ENCODE assay signal across 9 cellular contexts in the genomic region with DNA sequence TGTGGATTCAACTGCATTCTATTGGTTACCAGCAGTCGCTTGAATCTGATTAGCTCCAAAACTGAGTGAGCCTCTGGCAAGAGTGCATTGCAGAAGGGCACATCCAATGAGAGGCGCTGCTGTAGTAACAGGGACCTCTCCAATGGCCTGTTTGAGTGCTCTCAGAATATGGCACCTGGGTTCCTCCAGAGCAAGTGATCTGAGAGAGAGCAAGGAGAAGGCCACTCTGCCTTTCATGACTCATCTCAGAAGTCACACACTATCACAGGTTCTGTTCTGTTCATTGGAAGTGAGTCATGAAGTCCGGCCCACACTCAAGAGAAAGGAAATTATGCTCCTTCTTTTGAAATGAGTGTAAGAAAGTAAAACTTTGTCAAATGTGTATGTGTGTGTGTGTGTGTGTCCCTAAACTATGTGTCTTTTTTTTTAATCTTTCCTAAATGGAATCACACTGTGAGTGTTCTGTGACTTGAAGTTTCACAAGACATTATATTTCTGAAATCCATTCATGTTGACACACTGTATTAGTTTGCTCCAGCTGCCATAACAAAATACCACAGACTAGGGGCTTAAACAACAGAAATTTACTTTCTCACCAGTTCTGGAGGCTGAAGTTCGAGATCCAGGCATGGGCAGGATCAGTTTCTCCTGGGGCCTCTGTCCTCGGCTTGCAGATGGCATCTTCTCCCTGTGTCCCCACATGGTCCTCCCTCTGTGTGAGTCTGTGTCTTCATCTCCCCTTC.
DNase-seq lines count a peak whose midpoint lies in the region; ATAC-seq and TF ChIP-seq lines count a peak whose summit lies in the region.
"Had no signal": no experiment of that assay in that cellular context is flagged by ENCODE, and none has a peak within 500 bp of the region (broad histone marks: within the 10 kb centered on the region; RNA-seq: fewer than 3 reads in every experiment).

No MANE protein-coding gene starts in this region.

- BruUV-seq in Caco-2 (replicated peaks; lab: Mats Ljungman, UMichigan) = no TSS peak

- no peaks in the 10 kb centered on the region for H3K4me1 Mint-ChIP-seq in Caco-2 (ENCODE audit: low read depth, unreplicated experiment)
- no peaks in the 10 kb centered on the region for H3K4me1 Mint-ChIP-seq in CD14-positive monocyte

- H3K27ac Mint-ChIP-seq in Caco-2 (ENCODE audit: unreplicated experiment) (no peak overlapping the region), CD14-positive monocyte (no peak overlapping the region)

- POLR2A ChIA-PET in Caco-2 (lab: Charles Lee) = no interaction called here

- TF ChIP-seq CTCF in Caco-2 (IDR thresholded peaks at IDR 0.05; ENCODE audit: insufficient read depth in 1 of 2, low read depth in 1 of 2, low read length in 1 of 2, severe bottlenecking in 1 of 2, unreplicated experiment in 1 of 2) (no peak), CD14-positive monocyte (IDR thresholded peaks at IDR 0.05) (no peak)

- intact Hi-C loops in Caco-2 (cut with micrococcal nuclease; ENCODE audit: unreplicated experiment) (no loop called here), CD14-positive monocyte (cut with micrococcal nuclease) (no loop called here)

- H3K36me3 Mint-ChIP-seq in Caco-2 (ENCODE audit: insufficient read depth, unreplicated experiment) = no peaks in the 10 kb centered on the region
- H3K36me3 Mint-ChIP-seq in CD14-positive monocyte = no peaks in the 10 kb centered on the region

- H3K4me3 ChIP-seq in Caco-2 (ENCODE audit: low read depth, low read length) = no peak overlapping the region

- DNase-seq in AG08395 (ENCODE audit: low spot score) = peak; percentile 67
- DNase-seq in RKO (ENCODE audit: low spot score) = peak; percentile 59
- DNase-seq in glomerular visceral epithelial cell (ENCODE audit: extremely low spot score) = peak; percentile 9
- DNase-seq in activated effector memory CD4-positive, alpha-beta T cell treated with Interleukin-2 at 50 U/mL for 16 hours = no peak
- DNase-seq in Caco-2 = no peak
- DNase-seq in CD14-positive monocyte (ENCODE audit: low spot score) = no peak
- DNase-seq: SHP77 treated with DMSO at 0.1 percent for 48 hours had no signal

- CTCF ChIA-PET in Caco-2 (lab: Charles Lee) = no interaction called here

- H3K27me3 Mint-ChIP-seq in Caco-2 (ENCODE audit: insufficient read depth, unreplicated experiment) = no peaks in the 10 kb centered on the region
- H3K27me3 Mint-ChIP-seq in CD14-positive monocyte (ENCODE audit: low read depth in 3 of 3) = peaks cover 0 to 2% (median 0%) of the 10 kb centered on the region in 3 donors

- H3K9me3 ChIP-seq in Caco-2 = no peaks in the 10 kb centered on the region; the same call in 1 of the 2 replicates

- H3K9me3 Mint-ChIP-seq in Caco-2 (ENCODE audit: unreplicated experiment) = peaks cover 19% of the 10 kb centered on the region
- H3K9me3 Mint-ChIP-seq in CD14-positive monocyte = peaks cover 6 to 28% (median 12%) of the 10 kb centered on the region in 7 donors

- H3K36me3 ChIP-seq in Caco-2 (ENCODE audit: control insufficient read depth, insufficient read depth, low read length) = no peaks in the 10 kb centered on the region

- ATAC-seq in GM21360 (IDR thresholded peaks at IDR 0.05; ENCODE audit: unreplicated experiment) (peak; percentile 90), GM19328 (IDR thresholded peaks at IDR 0.05; ENCODE audit: unreplicated experiment) (no peak)

- no peaks in the 10 kb centered on the region for H3K4me1 ChIP-seq in Caco-2

- H3K4me3 Mint-ChIP-seq in Caco-2 (ENCODE audit: unreplicated experiment) (no peak overlapping the region), CD14-positive monocyte (no peak overlapping the region)

- H3K27me3 ChIP-seq in Caco-2 (replicated peaks; ENCODE audit: control insufficient read depth, insufficient read depth, low read length) = no peaks in the 10 kb centered on the region

Comparison
In these comparisons a context has a peak if more than half of its experiments do, and no peak if none do; other contexts are left out.
1. DNase-seq: peak in AG08395 (single experiment), RKO (single experiment) and glomerular visceral epithelial cell (single experiment); none in activated effector memory CD4-positive, alpha-beta T cell treated with Interleukin-2 at 50 U/mL for 16 hours (single experiment), Caco-2 (0 of 2) and CD14-positive monocyte (single experiment).